8 cellular contexts compared by ENCODE assay signal in the genomic region with DNA sequence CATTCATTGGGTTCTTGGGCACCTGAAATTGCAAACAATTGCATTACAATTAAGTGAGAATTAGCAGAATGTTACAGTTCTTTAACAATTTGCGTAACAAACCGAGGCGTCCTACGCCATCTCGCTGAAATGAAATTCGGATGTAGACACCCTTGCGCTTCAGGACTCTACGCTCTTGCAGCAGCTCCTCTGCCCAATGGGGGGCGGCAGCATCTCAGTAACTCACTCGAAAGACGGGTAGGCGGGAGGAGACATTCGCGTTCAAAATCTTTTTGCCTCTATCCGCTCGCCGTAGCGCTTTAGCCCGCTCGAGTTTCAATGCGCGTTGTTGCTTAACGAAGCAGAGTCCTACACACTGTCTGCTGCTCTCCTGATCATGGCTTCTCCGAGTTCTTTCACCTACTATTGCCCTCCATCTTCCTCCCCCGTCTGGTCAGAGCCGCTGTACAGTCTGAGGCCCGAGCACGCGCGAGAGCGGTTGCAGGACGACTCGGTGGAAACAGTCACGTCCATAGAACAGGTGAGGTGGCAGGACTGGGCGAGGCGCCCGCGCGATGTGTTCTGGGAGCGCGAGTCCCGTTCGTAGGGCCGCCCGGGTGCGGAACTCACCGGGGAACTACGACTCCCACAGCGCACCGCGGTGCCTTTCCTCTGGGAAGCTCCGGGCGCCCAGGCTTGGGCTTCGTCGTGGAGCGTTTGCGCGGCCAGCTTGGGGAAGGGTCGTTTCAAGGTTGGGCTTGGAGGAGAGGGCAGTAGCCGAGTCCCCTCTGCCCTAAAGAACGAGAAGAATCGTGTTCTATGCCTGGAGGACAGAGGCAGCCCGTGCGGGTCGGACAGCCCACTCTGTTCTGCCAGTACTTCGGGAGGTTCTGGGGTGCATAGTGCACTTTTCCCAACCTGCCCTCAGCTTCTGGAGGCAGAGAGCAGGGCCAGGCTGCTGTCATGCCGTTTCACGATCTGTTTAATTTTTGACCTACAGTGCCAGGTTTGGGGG. TPM values are rescaled to one million over a fixed set of nuclear protein-coding genes. Genes with fewer than 3 reads are reported as not detected.
A peak's percentile ranks its signal among the peaks of the same experiment; 100 is the strongest.
DNase-seq lines count a peak whose midpoint lies in the region; TF ChIP-seq lines count a peak whose summit lies in the region.

A gene with protein sequence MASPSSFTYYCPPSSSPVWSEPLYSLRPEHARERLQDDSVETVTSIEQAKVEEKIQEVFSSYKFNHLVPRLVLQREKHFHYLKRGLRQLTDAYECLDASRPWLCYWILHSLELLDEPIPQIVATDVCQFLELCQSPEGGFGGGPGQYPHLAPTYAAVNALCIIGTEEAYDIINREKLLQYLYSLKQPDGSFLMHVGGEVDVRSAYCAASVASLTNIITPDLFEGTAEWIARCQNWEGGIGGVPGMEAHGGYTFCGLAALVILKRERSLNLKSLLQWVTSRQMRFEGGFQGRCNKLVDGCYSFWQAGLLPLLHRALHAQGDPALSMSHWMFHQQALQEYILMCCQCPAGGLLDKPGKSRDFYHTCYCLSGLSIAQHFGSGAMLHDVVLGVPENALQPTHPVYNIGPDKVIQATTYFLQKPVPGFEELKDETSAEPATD (plus strand): TSS at position 318 of the 994 bp plus-strand sequence. CDS start 59 bp downstream, at position 377.

- H3F3A ChIP-seq in MM.1S (ENCODE audit: insufficient read depth, low read length): no peaks in the 10 kb centered on the region

- peak; percentile 77 for DNase-seq in GF-D8 (lab: John Stamatoyannopoulos, UW)
- DNase-seq in HCEC 1CT: peak; percentile 99
- DNase-seq in MM.1S: peak; percentile 90
- DNase-seq in SIG-M5 (lab: John Stamatoyannopoulos, UW): peak; percentile 83
- peak; percentile 90 for DNase-seq in activated gamma-delta T cell treated with Interleukin-2 at 50 U/mL for 16 hours
- peak; percentile 95 to 98 for DNase-seq in foreskin fibroblast
- DNase-seq in neural crest cell (ENCODE audit: low read depth, low spot score): peak; percentile 91

- H3K27me3 ChIP-seq in MM.1S (replicated peaks; ENCODE audit: insufficient read depth, low read length): no peaks in the 10 kb centered on the region
- peaks cover 0 to 2% of the 10 kb centered on the region in 2 donors for H3K27me3 ChIP-seq in stomach smooth muscle (ENCODE audit: control insufficient read depth in 1 of 2, insufficient read depth in 2 of 2, low read length in 2 of 2)

- H3K27ac ChIP-seq in MM.1S (ENCODE audit: low read length) (peak within 1 kb of the TSS; percentile 52; the same call in 1 of the 2 replicates), stomach smooth muscle (ENCODE audit: low read length) (peak within 1 kb of the TSS; percentile 64)

- peaks cover 45% of the 10 kb centered on the region for H3K4me1 Mint-ChIP-seq in neural crest cell

- peaks cover 27% of the 10 kb centered on the region for H3K79me2 ChIP-seq in MM.1S (ENCODE audit: low read length)

- H3K27ac Mint-ChIP-seq in neural crest cell (ENCODE audit: unreplicated experiment): peak within 1 kb of the TSS; percentile 98

- peak within 1 kb of the TSS; percentile 92 for H3K4me3 ChIP-seq in MM.1S (ENCODE audit: low read length)
- H3K4me3 ChIP-seq in foreskin fibroblast (ENCODE audit: low read depth in 1 of 2, low read length in 2 of 2): peak within 1 kb of the TSS; percentile 87 to 95
- H3K4me3 ChIP-seq in stomach smooth muscle (ENCODE audit: low read length in 2 of 2): peak within 1 kb of the TSS; percentile 98 to 99

- peaks cover 45% of the 10 kb centered on the region for H3K27me3 Mint-ChIP-seq in neural crest cell (ENCODE audit: low read depth)

- H4K20me1 ChIP-seq in MM.1S (ENCODE audit: insufficient read depth, low read length): no peaks in the 10 kb centered on the region

- peak within 1 kb of the TSS; percentile 74 for H3K9ac ChIP-seq in MM.1S (ENCODE audit: low read length)
- H3K9ac ChIP-seq in stomach smooth muscle (ENCODE audit: low read length in 2 of 2): peak within 1 kb of the TSS; percentile 79 to 84

- H3K9me3 Mint-ChIP-seq in neural crest cell: no peaks in the 10 kb centered on the region

- no peaks in the 10 kb centered on the region for H3K9me2 ChIP-seq in MM.1S (replicated peaks; ENCODE audit: insufficient read depth, low read length)

- TF ChIP-seq CTCF in MM.1S (IDR thresholded peaks at IDR 0.05; ENCODE audit: low read length) (peak; percentile 67), foreskin fibroblast (IDR thresholded peaks at IDR 0.05; ENCODE audit: low read depth, low read length) (peak; percentile 84), neural crest cell (conservative IDR thresholded peaks at IDR 0.05) (peak; percentile 76)

- H3K4me1 ChIP-seq in MM.1S (ENCODE audit: low read length) (peaks cover 4% of the 10 kb centered on the region; the same call in 1 of the 2 replicates), stomach smooth muscle (ENCODE audit: control insufficient read depth, insufficient read depth, low read length) (peaks cover 16% of the 10 kb centered on the region)

- no peaks in the 10 kb centered on the region for H3K36me3 Mint-ChIP-seq in neural crest cell (ENCODE audit: low read depth)

- H3K9me3 ChIP-seq in MM.1S (replicated peaks; ENCODE audit: insufficient read depth, low read length) (no peaks in the 10 kb centered on the region), stomach smooth muscle (ENCODE audit: control insufficient read depth in 2 of 2, low read length in 2 of 2) (no peaks in the 10 kb centered on the region)

- peak within 1 kb of the TSS; percentile 90 for H3K4me2 ChIP-seq in MM.1S (ENCODE audit: low read depth, low read length)

- peak within 1 kb of the TSS; percentile 98 for H3K4me3 Mint-ChIP-seq in neural crest cell

- peak within 1 kb of the TSS; percentile 86 for H2AFZ ChIP-seq in MM.1S (ENCODE audit: low read length)

- H3K36me3 ChIP-seq in MM.1S (replicated peaks; ENCODE audit: insufficient read depth, low read length) (no peaks in the 10 kb centered on the region), stomach smooth muscle (ENCODE audit: control insufficient read depth in 2 of 2, insufficient read depth in 2 of 2, low read length in 2 of 2) (no peaks in the 10 kb centered on the region)

RNA-seq across cellular contexts. Expression of the gene that starts here (rescaled TPM):
- 28.6 and 37.3 TPM in 2 replicates for total RNA-seq in neural crest cell

Comparison
In these comparisons a context has a peak if more than half of its experiments do, and no peak if none do; other contexts are left out.
1. Peak in every context shown above with its lines: DNase-seq, H3K4me3 ChIP-seq and H3K27ac ChIP-seq.